In the genomic region with DNA sequence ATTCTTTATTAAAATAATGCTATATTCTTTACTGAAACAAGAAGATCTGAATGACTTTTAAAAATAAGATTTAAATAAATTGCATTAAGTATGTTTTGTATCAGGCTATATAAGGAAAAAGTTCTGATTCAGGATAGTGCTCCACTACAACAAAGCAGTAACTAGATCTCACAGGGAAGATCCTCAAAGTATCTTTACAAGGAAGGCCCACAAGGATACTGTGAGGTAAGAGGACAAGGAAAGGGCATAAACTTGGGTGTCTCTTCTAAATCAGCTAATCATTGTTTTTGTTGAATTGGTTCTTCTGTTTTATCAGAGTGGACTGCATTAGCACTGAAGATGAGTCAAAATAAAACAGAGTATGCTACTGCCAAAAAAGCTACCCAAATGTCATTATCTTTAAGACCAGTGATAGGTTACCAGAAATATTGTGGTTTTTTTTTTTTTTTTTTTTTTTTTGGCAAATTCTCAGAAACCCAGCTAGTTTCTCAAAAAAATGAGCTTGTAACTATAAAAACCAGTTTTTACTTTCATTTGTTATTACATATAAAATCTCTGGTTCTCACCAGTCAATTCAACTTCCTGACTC, we compare ENCODE assay signal across 1 cellular context.
TF ChIP-seq lines count a peak whose summit lies in the region.

No MANE protein-coding gene starts in this region.

TF ChIP-seq in GM23338, 12 proteins besides CTCF, POLR2A, EP300 and RAD21 (continued from another document):
- TF ChIP-seq, protein P1, sequence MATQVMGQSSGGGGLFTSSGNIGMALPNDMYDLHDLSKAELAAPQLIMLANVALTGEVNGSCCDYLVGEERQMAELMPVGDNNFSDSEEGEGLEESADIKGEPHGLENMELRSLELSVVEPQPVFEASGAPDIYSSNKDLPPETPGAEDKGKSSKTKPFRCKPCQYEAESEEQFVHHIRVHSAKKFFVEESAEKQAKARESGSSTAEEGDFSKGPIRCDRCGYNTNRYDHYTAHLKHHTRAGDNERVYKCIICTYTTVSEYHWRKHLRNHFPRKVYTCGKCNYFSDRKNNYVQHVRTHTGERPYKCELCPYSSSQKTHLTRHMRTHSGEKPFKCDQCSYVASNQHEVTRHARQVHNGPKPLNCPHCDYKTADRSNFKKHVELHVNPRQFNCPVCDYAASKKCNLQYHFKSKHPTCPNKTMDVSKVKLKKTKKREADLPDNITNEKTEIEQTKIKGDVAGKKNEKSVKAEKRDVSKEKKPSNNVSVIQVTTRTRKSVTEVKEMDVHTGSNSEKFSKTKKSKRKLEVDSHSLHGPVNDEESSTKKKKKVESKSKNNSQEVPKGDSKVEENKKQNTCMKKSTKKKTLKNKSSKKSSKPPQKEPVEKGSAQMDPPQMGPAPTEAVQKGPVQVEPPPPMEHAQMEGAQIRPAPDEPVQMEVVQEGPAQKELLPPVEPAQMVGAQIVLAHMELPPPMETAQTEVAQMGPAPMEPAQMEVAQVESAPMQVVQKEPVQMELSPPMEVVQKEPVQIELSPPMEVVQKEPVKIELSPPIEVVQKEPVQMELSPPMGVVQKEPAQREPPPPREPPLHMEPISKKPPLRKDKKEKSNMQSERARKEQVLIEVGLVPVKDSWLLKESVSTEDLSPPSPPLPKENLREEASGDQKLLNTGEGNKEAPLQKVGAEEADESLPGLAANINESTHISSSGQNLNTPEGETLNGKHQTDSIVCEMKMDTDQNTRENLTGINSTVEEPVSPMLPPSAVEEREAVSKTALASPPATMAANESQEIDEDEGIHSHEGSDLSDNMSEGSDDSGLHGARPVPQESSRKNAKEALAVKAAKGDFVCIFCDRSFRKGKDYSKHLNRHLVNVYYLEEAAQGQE (IDR thresholded peaks at IDR 0.05; ENCODE audit: unreplicated experiment): no peak
- TF ChIP-seq ZNF114 (CRISPR knock-in tag; IDR thresholded peaks at IDR 0.05): no peak
- TF ChIP-seq POLR2AphosphoS5 (IDR thresholded peaks at IDR 0.05; ENCODE audit: low read depth): no peak
- no peak for TF ChIP-seq EZH2 (IDR thresholded peaks at IDR 0.05; ENCODE audit: low read depth, unreplicated experiment)
- no peak for TF ChIP-seq JUNB (IDR thresholded peaks at IDR 0.05; ENCODE audit: unreplicated experiment)
- no peak for TF ChIP-seq EZH2phosphoT487 (IDR thresholded peaks at IDR 0.05; ENCODE audit: unreplicated experiment)
- no peak for TF ChIP-seq ZNF331 (CRISPR knock-in tag; IDR thresholded peaks at IDR 0.05; ENCODE audit: low read depth)
- TF ChIP-seq NANOG (IDR thresholded peaks at IDR 0.05; ENCODE audit: borderline replicate concordance): no peak
- TF ChIP-seq, protein P2, sequence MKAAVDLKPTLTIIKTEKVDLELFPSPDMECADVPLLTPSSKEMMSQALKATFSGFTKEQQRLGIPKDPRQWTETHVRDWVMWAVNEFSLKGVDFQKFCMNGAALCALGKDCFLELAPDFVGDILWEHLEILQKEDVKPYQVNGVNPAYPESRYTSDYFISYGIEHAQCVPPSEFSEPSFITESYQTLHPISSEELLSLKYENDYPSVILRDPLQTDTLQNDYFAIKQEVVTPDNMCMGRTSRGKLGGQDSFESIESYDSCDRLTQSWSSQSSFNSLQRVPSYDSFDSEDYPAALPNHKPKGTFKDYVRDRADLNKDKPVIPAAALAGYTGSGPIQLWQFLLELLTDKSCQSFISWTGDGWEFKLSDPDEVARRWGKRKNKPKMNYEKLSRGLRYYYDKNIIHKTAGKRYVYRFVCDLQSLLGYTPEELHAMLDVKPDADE (IDR thresholded peaks at IDR 0.05): no peak
TF ChIP-seq in GM23338: peak in this region for 0.
